In the genomic region with DNA sequence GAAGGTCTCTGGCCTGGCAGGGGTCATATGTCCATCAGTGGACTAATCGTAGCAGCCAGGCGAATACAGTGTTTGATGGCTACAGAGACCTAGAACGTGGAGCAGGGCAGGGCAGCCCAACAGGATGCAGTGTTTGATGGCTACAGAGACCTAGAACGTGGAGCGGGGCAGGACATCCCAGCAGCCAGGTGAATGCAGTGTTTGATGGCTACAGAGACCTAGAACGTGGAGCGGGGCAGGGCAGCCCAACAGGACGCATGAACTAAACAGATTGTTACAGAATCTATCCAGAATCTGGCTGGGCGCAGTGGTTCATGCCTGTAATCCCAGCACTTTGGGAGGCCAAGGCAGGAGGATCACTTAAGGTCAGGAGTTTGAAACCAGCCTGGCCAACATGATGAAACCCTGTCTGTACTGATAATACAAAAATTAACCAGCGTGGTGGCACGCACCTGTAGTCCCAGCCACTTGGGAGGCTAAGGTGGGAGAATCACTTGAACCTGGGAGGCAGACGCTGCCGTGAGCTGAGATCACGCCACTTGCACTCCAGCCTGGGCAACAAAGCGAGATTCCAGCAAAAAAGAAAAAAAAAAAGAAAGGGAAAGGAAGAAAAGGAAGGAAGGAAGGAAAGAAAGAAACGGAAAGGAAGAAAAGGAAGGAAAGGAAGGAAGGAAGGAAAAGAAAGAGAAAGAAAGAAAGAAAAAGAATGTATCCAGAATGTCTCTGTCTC, we compare ENCODE assay signal across 19 cellular contexts. TPM values are rescaled to one million over a fixed set of nuclear protein-coding genes. Genes with fewer than 3 reads are reported as not detected.
DNase-seq lines count a peak whose midpoint lies in the region; ATAC-seq and FAIRE-seq lines count a peak whose summit lies in the region.
"Had no signal": no experiment of that assay in that cellular context is flagged by ENCODE, and none has a peak within 500 bp of the region (broad histone marks: within the 10 kb centered on the region; RNA-seq: fewer than 3 reads in every experiment).

No MANE protein-coding gene starts in this region.

- H3K4me1 Mint-ChIP-seq in activated T-cell treated with anti-CD3 and anti-CD28 coated beads, Interleukin-2, amount 50 U/mL, for 72 hours (ENCODE audit: low read depth) = peaks cover 77% of the 10 kb centered on the region
- peaks cover 54% of the 10 kb centered on the region for H3K4me1 Mint-ChIP-seq in activated T-helper 2 cell treated with anti-CD3 and anti-CD28 coated beads, Interferon-gamma antibody, Interleukin-2, Interleukin-4, amounts not matched to agents 10 μg/mL and 5 μg/mL and 100 μg/mL, durations not matched to agents 14 hours and 24 hours and 36 hours (ENCODE audit: low read depth)
- peaks cover 58 to 63% of the 10 kb centered on the region in 2 donors for H3K4me1 Mint-ChIP-seq in natural killer cell treated with Interleukin-12 subunit alpha and Interleukin-12 subunit beta and Interleukin-15 and Interleukin-18, amount 100 ng/mL, for 72 hours (ENCODE audit: low read depth in 2 of 2)

- peaks cover 0 to 2% of the 10 kb centered on the region in 2 donors for H3K9me3 Mint-ChIP-seq in activated T-cell treated with anti-CD3 and anti-CD28 coated beads, Interleukin-2, amount 50 U/mL, for 72 hours
- no peaks in the 10 kb centered on the region for H3K9me3 Mint-ChIP-seq in activated T-helper 2 cell treated with anti-CD3 and anti-CD28 coated beads, Interferon-gamma antibody, Interleukin-2, Interleukin-4, amounts not matched to agents 10 μg/mL and 5 μg/mL and 100 μg/mL, durations not matched to agents 14 hours and 24 hours and 36 hours
- H3K9me3 Mint-ChIP-seq in natural killer cell treated with Interleukin-12 subunit alpha and Interleukin-12 subunit beta and Interleukin-15 and Interleukin-18, amount 100 ng/mL, for 72 hours = no peaks in the 10 kb centered on the region

- no peaks in the 10 kb centered on the region for H3K27me3 Mint-ChIP-seq in activated T-cell treated with anti-CD3 and anti-CD28 coated beads, Interleukin-2, amount 50 U/mL, for 72 hours (ENCODE audit: low read depth)
- no peaks in the 10 kb centered on the region for H3K27me3 Mint-ChIP-seq in activated T-helper 2 cell treated with anti-CD3 and anti-CD28 coated beads, Interferon-gamma antibody, Interleukin-2, Interleukin-4, amounts not matched to agents 10 μg/mL and 5 μg/mL and 100 μg/mL, durations not matched to agents 14 hours and 24 hours and 36 hours (ENCODE audit: low read depth)
- H3K27me3 Mint-ChIP-seq in natural killer cell treated with Interleukin-12 subunit alpha and Interleukin-12 subunit beta and Interleukin-15 and Interleukin-18, amount 100 ng/mL, for 72 hours = peaks cover 0 to 3% of the 10 kb centered on the region in 2 donors

- peaks cover 18 to 19% of the 10 kb centered on the region in 2 donors for H3K36me3 Mint-ChIP-seq in activated T-cell treated with anti-CD3 and anti-CD28 coated beads, Interleukin-2, amount 50 U/mL, for 72 hours (ENCODE audit: insufficient read depth in 2 of 2)
- H3K36me3 Mint-ChIP-seq in activated T-helper 2 cell treated with anti-CD3 and anti-CD28 coated beads, Interferon-gamma antibody, Interleukin-2, Interleukin-4, amounts not matched to agents 10 μg/mL and 5 μg/mL and 100 μg/mL, durations not matched to agents 14 hours and 24 hours and 36 hours (ENCODE audit: low read depth) = peaks cover 21% of the 10 kb centered on the region
- H3K36me3 Mint-ChIP-seq in natural killer cell treated with Interleukin-12 subunit alpha and Interleukin-12 subunit beta and Interleukin-15 and Interleukin-18, amount 100 ng/mL, for 72 hours = peaks cover 9% of the 10 kb centered on the region

- no peak for DNase-seq in activated T-cell treated with anti-CD3 and anti-CD28 coated beads, Interleukin-2, amount 50 U/mL, for 72 hours
- DNase-seq in activated T-cell treated with anti-CD3 and anti-CD28 coated beads, Interleukin-2, amount 50 U/mL, for 1 hour = no peak
- DNase-seq in GM18507 (ENCODE audit: extremely low spot score, insufficient read length, low read depth) (no peak), DMS53 treated with DMSO at 0.1 percent for 48 hours (lab: John Stamatoyannopoulos, UW; ENCODE audit: unreplicated experiment) (no peak)
- DNase-seq in activated T-helper 2 cell treated with anti-CD3 and anti-CD28 coated beads, Interferon-gamma antibody, Interleukin-2, Interleukin-4, amounts not matched to agents 10 μg/mL and 5 μg/mL and 100 μg/mL, durations not matched to agents 14 hours and 24 hours and 36 hours (ENCODE audit: low spot score) = no peak
- no peak for DNase-seq in natural killer cell treated with Interleukin-12 subunit alpha and Interleukin-12 subunit beta and Interleukin-15 and Interleukin-18, amount 100 ng/mL, for 72 hours (ENCODE audit: low spot score)
- DNase-seq: body of pancreas, left ventricle myocardium superior, mucosa of descending colon, NCI-H1436, NCI-H2171 treated with DMSO at 0.1 percent for 48 hours, NCI-H748 treated with DMSO at 0.1 percent for 48 hours, occipital lobe, retina, SW 1271 had no signal

- H3K4me3 Mint-ChIP-seq in activated T-cell treated with anti-CD3 and anti-CD28 coated beads, Interleukin-2, amount 50 U/mL, for 72 hours = peak overlapping the region; percentile 85 to 87
- peak overlapping the region; percentile 62 for H3K4me3 Mint-ChIP-seq in activated T-helper 2 cell treated with anti-CD3 and anti-CD28 coated beads, Interferon-gamma antibody, Interleukin-2, Interleukin-4, amounts not matched to agents 10 μg/mL and 5 μg/mL and 100 μg/mL, durations not matched to agents 14 hours and 24 hours and 36 hours (ENCODE audit: low read depth)
- peak overlapping the region; percentile 78 for H3K4me3 Mint-ChIP-seq in natural killer cell treated with Interleukin-12 subunit alpha and Interleukin-12 subunit beta and Interleukin-15 and Interleukin-18, amount 100 ng/mL, for 72 hours

- intact Hi-C loops in activated T-helper 2 cell treated with anti-CD3 and anti-CD28 coated beads, Interferon-gamma antibody, Interleukin-2, Interleukin-4, amounts not matched to agents 10 μg/mL and 5 μg/mL and 100 μg/mL, durations not matched to agents 14 hours and 24 hours and 36 hours (cut with micrococcal nuclease) = no loop called here

- FAIRE-seq in GM18507 (lab: Jason Lieb, UNC) = peak; percentile 58
- FAIRE-seq: endometrium had no signal

- ATAC-seq in activated T-cell treated with anti-CD3 and anti-CD28 coated beads, Interleukin-2, amount 50 U/mL, for 72 hours (replicated peaks in 1 of 2) = no peak
- no peak for ATAC-seq in natural killer cell treated with Interleukin-12 subunit alpha and Interleukin-12 subunit beta and Interleukin-15 and Interleukin-18, amount 100 ng/mL, for 72 hours
- ATAC-seq in HG03520 (IDR thresholded peaks at IDR 0.05; ENCODE audit: unreplicated experiment) (no peak), GM18861 (IDR thresholded peaks at IDR 0.05; ENCODE audit: unreplicated experiment) (no peak)
- ATAC-seq: body of pancreas, left ventricle myocardium superior, Right ventricle myocardium inferior had no signal

- peak overlapping the region; percentile 94 for H3K27ac Mint-ChIP-seq in activated T-cell treated with anti-CD3 and anti-CD28 coated beads, Interleukin-2, amount 50 U/mL, for 72 hours
- H3K27ac Mint-ChIP-seq in activated T-helper 2 cell treated with anti-CD3 and anti-CD28 coated beads, Interferon-gamma antibody, Interleukin-2, Interleukin-4, amounts not matched to agents 10 μg/mL and 5 μg/mL and 100 μg/mL, durations not matched to agents 14 hours and 24 hours and 36 hours = peak overlapping the region; percentile 100
- H3K27ac Mint-ChIP-seq in natural killer cell treated with Interleukin-12 subunit alpha and Interleukin-12 subunit beta and Interleukin-15 and Interleukin-18, amount 100 ng/mL, for 72 hours = peak overlapping the region; percentile 97 to 99

RNA-seq across cellular contexts. Expression of gene RFLNB, which starts 27.9 kb away (rescaled TPM):
- total RNA-seq in activated T-cell treated with anti-CD3 and anti-CD28 coated beads, Interleukin-2, amount 50 U/mL, for 72 hours = 100 to 1,000 TPM in 1 of 2 donors, 10 to 100 TPM in 1; 89.1 to 103 TPM
- total RNA-seq in activated T-helper 2 cell treated with anti-CD3 and anti-CD28 coated beads, Interferon-gamma antibody, Interleukin-2, Interleukin-4, amounts not matched to agents 10 μg/mL and 5 μg/mL and 100 μg/mL, durations not matched to agents 14 hours and 24 hours and 36 hours = 130 and 131 TPM in 2 replicates
- 100 to 1,000 TPM; 122 to 192 TPM for total RNA-seq in natural killer cell treated with Interleukin-12 subunit alpha and Interleukin-12 subunit beta and Interleukin-15 and Interleukin-18, amount 100 ng/mL, for 72 hours
